27 cellular contexts compared by ENCODE assay signal in genomic region chr7:70762697-70763096, GRCh38.
DNase-seq lines count a peak whose midpoint lies in the region; TF ChIP-seq lines count a peak whose summit lies in the region.
"Had no signal": no experiment of that assay in that cellular context is flagged by ENCODE, and none has a peak within 500 bp of the region (broad histone marks: within the 10 kb centered on the region; RNA-seq: fewer than 3 reads in every experiment).

No MANE protein-coding gene starts in this region.

- no peaks in the 10 kb centered on the region for H3K79me2 ChIP-seq in OCI-LY7 (ENCODE audit: insufficient read depth, low read depth, low read length)
- peaks cover 100% of the 10 kb centered on the region for H3K79me2 ChIP-seq in neural progenitor cell (ENCODE audit: low read depth)

- no peak overlapping the region for H2AFZ ChIP-seq in OCI-LY7 (ENCODE audit: low read length)
- H2AFZ ChIP-seq in neural progenitor cell (replicated peaks) = no peak overlapping the region

- no peaks in the 10 kb centered on the region for H4K20me1 ChIP-seq in OCI-LY7 (ENCODE audit: insufficient read depth, low read length)
- peaks cover 100% of the 10 kb centered on the region for H4K20me1 ChIP-seq in neural progenitor cell (ENCODE audit: low read depth)

- no peaks in the 10 kb centered on the region for H3K9me2 ChIP-seq in OCI-LY7 (ENCODE audit: insufficient read depth, low read length)

- H3K9ac ChIP-seq in neural progenitor cell = no peak overlapping the region

- H3K4me1 ChIP-seq in OCI-LY7 (ENCODE audit: insufficient read depth, low read length, poor library complexity, severe bottlenecking) (peaks cover 44% of the 10 kb centered on the region), neural progenitor cell (peaks cover 43% of the 10 kb centered on the region)
- H3K4me1 ChIP-seq: colonic mucosa, heart left ventricle had no signal

- no peak overlapping the region for H3K27ac Mint-ChIP-seq in neural progenitor cell
- H3K27ac Mint-ChIP-seq: activated CD4-positive, alpha-beta T cell treated with anti-CD3 and anti-CD28 coated beads, Interleukin-2, amount 10 ng/mL, durations not matched to agents 7 days and 5 days had no signal

- H3K9me3 Mint-ChIP-seq in neural progenitor cell = no peaks in the 10 kb centered on the region
- H3K9me3 Mint-ChIP-seq: activated CD4-positive, alpha-beta T cell treated with anti-CD3 and anti-CD28 coated beads, Interleukin-2, amount 10 ng/mL, durations not matched to agents 7 days and 5 days; activated T-cell treated with anti-CD3 and anti-CD28 coated beads, Interleukin-2, amount 50 U/mL, for 4 hours had no signal

- peaks cover 41% of the 10 kb centered on the region for H3K36me3 Mint-ChIP-seq in neural progenitor cell

- DNase-seq in GM12865 (ENCODE audit: low read depth) (no peak), OCI-LY7 (ENCODE audit: low spot score) (no peak), neural progenitor cell (ENCODE audit: low spot score) (no peak), globus pallidus (ENCODE audit: low spot score) (no peak), NCI-H2227 treated with DMSO at 0.1 percent for 48 hours (lab: John Stamatoyannopoulos, UW) (no peak)
- DNase-seq in activated CD4-positive, alpha-beta T cell treated with anti-CD3 and anti-CD28 coated beads, Interleukin-2, amount 50 U/mL, for 4 hours = no peak
- no peak for DNase-seq in stimulated activated CD4-positive, alpha-beta T cell treated with anti-CD3 and anti-CD28 coated beads, Interleukin-4, amount 100 ng/mL, for 1 hour
- DNase-seq: activated CD4-positive, alpha-beta T cell treated with anti-CD3 and anti-CD28 coated beads, Interleukin-2, amount 10 ng/mL, durations not matched to agents 7 days and 5 days; activated T-cell treated with anti-CD3 and anti-CD28 coated beads, Interleukin-2, amount 50 U/mL, for 4 hours; colonic mucosa; HCEC 1CT; heart left ventricle; KG1; kidney glomerular epithelial cell; MV-4-11; NCI-H146; NCI-H2107; OCI-M1; posterior cingulate gyrus; right cardiac atrium; spleen; T-helper 9 cell; upper lobe of left lung; WERI-Rb-1 had no signal

- no TSS peak for BruUV-seq in OCI-LY7 (replicated peaks; lab: Mats Ljungman, UMichigan)

- H3K27ac ChIP-seq in OCI-LY7 (ENCODE audit: low read depth, low read length, poor library complexity, severe bottlenecking) = no peak overlapping the region
- H3K27ac ChIP-seq in cingulate gyrus (ENCODE audit: low read depth, low read length) = peak overlapping the region; percentile 90
- H3K27ac ChIP-seq in neural progenitor cell = peak overlapping the region; percentile 80
- H3K27ac ChIP-seq: C4-2B, colonic mucosa, heart left ventricle, spleen, WERI-Rb-1 had no signal

- peaks cover 54% of the 10 kb centered on the region for H3F3A ChIP-seq in neural progenitor cell (ENCODE audit: low read depth)

- POLR2A ChIA-PET in OCI-LY7 (lab: Charles Lee) = no interaction called here

- peak overlapping the region; percentile 67 for H3K4me3 ChIP-seq in GM12865 (ENCODE audit: low read depth, low read length)
- H3K4me3 ChIP-seq in OCI-LY7 (ENCODE audit: low read depth, low read length, poor library complexity, severe bottlenecking) = no peak overlapping the region
- H3K4me3 ChIP-seq in neural progenitor cell = no peak overlapping the region
- H3K4me3 ChIP-seq: colonic mucosa, heart left ventricle, lung, spleen, upper lobe of left lung had no signal

- H3K27me3 Mint-ChIP-seq in neural progenitor cell (ENCODE audit: insufficient read depth, low read depth) = peaks cover 2% of the 10 kb centered on the region
- H3K27me3 Mint-ChIP-seq: activated CD4-positive, alpha-beta T cell treated with anti-CD3 and anti-CD28 coated beads, Interleukin-2, amount 10 ng/mL, durations not matched to agents 7 days and 5 days had no signal

- peaks cover 24% of the 10 kb centered on the region for H3K36me3 ChIP-seq in OCI-LY7 (ENCODE audit: insufficient read depth, low read length)
- peaks cover 7% of the 10 kb centered on the region for H3K36me3 ChIP-seq in neural progenitor cell

- no peaks in the 10 kb centered on the region for H3K9me3 ChIP-seq in OCI-LY7 (ENCODE audit: low read length)
- H3K9me3 ChIP-seq in neural progenitor cell (ENCODE audit: low read depth) = no peaks in the 10 kb centered on the region
- H3K9me3 ChIP-seq: colonic mucosa, heart left ventricle, spleen, upper lobe of left lung had no signal

- peaks cover 10% of the 10 kb centered on the region for H3K4me1 Mint-ChIP-seq in neural progenitor cell

- H3K4me2 ChIP-seq in OCI-LY7 (ENCODE audit: low read length) = peak overlapping the region; percentile 82
- H3K4me2 ChIP-seq in neural progenitor cell = peak overlapping the region; percentile 9

- intact Hi-C loops in OCI-LY7 (cut with micrococcal nuclease; ENCODE audit: unreplicated experiment) = loop anchor here (5.0 kb wide), 2 partner anchors 45 to 810 kb away; no protein-coding TSS in a partner anchor

- H3K27me3 ChIP-seq in neural progenitor cell = no peaks in the 10 kb centered on the region
- H3K27me3 ChIP-seq: colonic mucosa, heart left ventricle, spleen, upper lobe of left lung had no signal

- CTCF ChIA-PET in OCI-LY7 (lab: Charles Lee; ENCODE audit: unreplicated experiment) = no interaction called here

- H3K4me3 Mint-ChIP-seq in neural progenitor cell = no peak overlapping the region
- H3K4me3 Mint-ChIP-seq: activated CD4-positive, alpha-beta T cell treated with anti-CD3 and anti-CD28 coated beads, Interleukin-2, amount 10 ng/mL, durations not matched to agents 7 days and 5 days had no signal

- TF ChIP-seq CTCF in GM12865 (IDR thresholded peaks at IDR 0.05; ENCODE audit: insufficient read depth, low read depth, low read length, missing control alignments) = no peak
- no peak for TF ChIP-seq CTCF in OCI-LY7 (conservative IDR thresholded peaks at IDR 0.05; ENCODE audit: low read length)
- TF ChIP-seq CTCF in neural progenitor cell (IDR thresholded peaks at IDR 0.05) = no peak
